ENCODE assay signal across 26 cellular contexts in the genomic region with DNA sequence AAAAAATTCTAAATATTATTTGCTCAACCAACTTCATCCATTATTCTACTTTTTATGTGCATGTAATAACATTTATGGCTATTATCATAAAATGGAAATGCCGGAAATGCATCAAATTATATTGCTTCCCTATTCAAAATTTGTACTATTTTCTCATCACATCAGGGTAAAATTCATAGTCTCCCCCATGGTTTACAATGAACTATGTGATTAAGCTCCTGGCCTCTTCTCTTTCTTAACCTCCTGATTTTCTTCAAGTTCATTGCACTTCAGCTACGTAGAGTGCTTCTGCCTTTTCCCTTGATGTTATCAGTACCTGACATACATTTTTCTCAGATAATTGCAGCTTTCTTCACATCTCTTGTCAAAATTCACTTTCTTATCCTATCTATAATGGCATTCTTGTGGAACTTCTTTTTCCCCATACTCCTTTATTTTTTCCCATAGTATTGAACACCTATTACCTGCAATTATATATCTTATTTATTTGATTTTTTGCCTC.
"Had no signal": no experiment of that assay in that cellular context is flagged by ENCODE, and none has a peak within 500 bp of the region (broad histone marks: within the 10 kb centered on the region; RNA-seq: fewer than 3 reads in every experiment).

No MANE protein-coding gene starts in this region.

- H3K27me3 Mint-ChIP-seq: naive thymus-derived CD8-positive, alpha-beta T cell; stimulated activated memory B cell treated with anti-CD40 and anti-IgM and Interleukin-4, amounts not matched to agents 10 μg/mL and 1 μg/mL and 100 μg/mL, for 72 hours; stimulated activated naive CD8-positive, alpha-beta T cell treated with anti-CD3 and anti-CD28 coated beads, Interleukin-15, amount 100 ng/mL, for 72 hours; type B pancreatic cell had no signal

- H3K4me1 ChIP-seq: left lung, lower lobe of right lung, neural progenitor cell, parathyroid adenoma, psoas muscle, right lobe of liver, tibial nerve, vagina had no signal

- H3K4me3 Mint-ChIP-seq: immature natural killer cell; naive thymus-derived CD8-positive, alpha-beta T cell; nephron; neural progenitor cell; stimulated activated memory B cell treated with anti-CD40 and anti-IgM and Interleukin-4, amounts not matched to agents 10 μg/mL and 1 μg/mL and 100 μg/mL, for 72 hours; stimulated activated naive CD8-positive, alpha-beta T cell treated with anti-CD3 and anti-CD28 coated beads, Interleukin-15, amount 100 ng/mL, for 72 hours; type B pancreatic cell had no signal

- H3K4me1 Mint-ChIP-seq: immature natural killer cell; naive thymus-derived CD8-positive, alpha-beta T cell; nephron; neural progenitor cell; stimulated activated memory B cell treated with anti-CD40 and anti-IgM and Interleukin-4, amounts not matched to agents 10 μg/mL and 1 μg/mL and 100 μg/mL, for 72 hours; stimulated activated naive CD8-positive, alpha-beta T cell treated with anti-CD3 and anti-CD28 coated beads, Interleukin-15, amount 100 ng/mL, for 72 hours had no signal

- H3K27ac Mint-ChIP-seq: immature natural killer cell; naive thymus-derived CD8-positive, alpha-beta T cell; nephron; neural progenitor cell; stimulated activated memory B cell treated with anti-CD40 and anti-IgM and Interleukin-4, amounts not matched to agents 10 μg/mL and 1 μg/mL and 100 μg/mL, for 72 hours; stimulated activated naive CD8-positive, alpha-beta T cell treated with anti-CD3 and anti-CD28 coated beads, Interleukin-15, amount 100 ng/mL, for 72 hours; type B pancreatic cell had no signal

- DNase-seq: immature natural killer cell; left colon; left lung; lower lobe of right lung; mammary epithelial cell; mesenchymal stem cell; naive thymus-derived CD8-positive, alpha-beta T cell; occipital lobe; psoas muscle; right lobe of liver; stimulated activated CD4-positive, alpha-beta T cell treated with anti-CD3 and anti-CD28 coated beads, Interleukin-1b, Interleukin-23, amount 100 ng/mL, for 48 hours; stimulated activated CD4-positive, alpha-beta T cell treated with anti-CD3 and anti-CD28 coated beads, Interleukin-2, amount 100 ng/mL, for 48 hours; stimulated activated CD4-positive, alpha-beta T cell treated with anti-CD3 and anti-CD28 coated beads, Interleukin-4, amount 100 ng/mL, for 4 hours; stimulated activated CD8-positive, alpha-beta memory T cell treated with anti-CD3 and anti-CD28 coated beads, Interleukin-4, amount 100 ng/mL, for 48 hours; stimulated activated naive CD4-positive, alpha-beta T cell treated with Interleukin-2 at 50 U/mL for 16 hours; stimulated activated naive CD8-positive, alpha-beta T cell treated with anti-CD3 and anti-CD28 coated beads, Interleukin-15, amount 100 ng/mL, for 72 hours; substantia nigra had no signal

- H3K4me3 ChIP-seq: left lung, lower lobe of right lung, neural progenitor cell, psoas muscle, right lobe of liver, smooth muscle cell, tibial nerve, vagina had no signal

- H3K9me3 Mint-ChIP-seq: nephron; stimulated activated memory B cell treated with anti-CD40 and anti-IgM and Interleukin-4, amounts not matched to agents 10 μg/mL and 1 μg/mL and 100 μg/mL, for 72 hours; stimulated activated naive CD8-positive, alpha-beta T cell treated with anti-CD3 and anti-CD28 coated beads, Interleukin-15, amount 100 ng/mL, for 72 hours; type B pancreatic cell had no signal

- H3K27ac ChIP-seq: left lung, lower lobe of right lung, neural progenitor cell, neutrophil, parathyroid adenoma, psoas muscle, right lobe of liver, tibial nerve, vagina had no signal

- H3K9me3 ChIP-seq: lower lobe of right lung, neutrophil, psoas muscle, right lobe of liver, tibial nerve, vagina had no signal

- H3K36me3 ChIP-seq: left lung, lower lobe of right lung, neural progenitor cell, neutrophil, right lobe of liver, tibial nerve, vagina had no signal

- H3K36me3 Mint-ChIP-seq: immature natural killer cell; naive thymus-derived CD8-positive, alpha-beta T cell; neural progenitor cell; stimulated activated memory B cell treated with anti-CD40 and anti-IgM and Interleukin-4, amounts not matched to agents 10 μg/mL and 1 μg/mL and 100 μg/mL, for 72 hours; type B pancreatic cell had no signal

- H3K27me3 ChIP-seq: left lung, neural progenitor cell, neutrophil, right lobe of liver, tibial nerve, vagina had no signal

- H3K9ac ChIP-seq: neural progenitor cell, parathyroid adenoma had no signal
